In genomic region chr4:109263721-109264120, GRCh38 we compare ENCODE assay signal across 17 cellular contexts. TPM values are rescaled to one million over a fixed set of nuclear protein-coding genes. Genes with fewer than 3 reads are reported as not detected.
DNase-seq lines count a peak whose midpoint lies in the region; ATAC-seq and TF ChIP-seq lines count a peak whose summit lies in the region.
"Had no signal": no experiment of that assay in that cellular context is flagged by ENCODE, and none has a peak within 500 bp of the region (broad histone marks: within the 10 kb centered on the region; RNA-seq: fewer than 3 reads in every experiment).

No MANE protein-coding gene starts in this region.

- H2AFZ ChIP-seq in trophoblast cell (ENCODE audit: insufficient read depth, low read length, poor library complexity) = no peak overlapping the region
- H2AFZ ChIP-seq: GM23248 had no signal

- no peak overlapping the region for H2BK12ac ChIP-seq in trophoblast cell (ENCODE audit: low read length)

- no peak overlapping the region for H3K14ac ChIP-seq in trophoblast cell (ENCODE audit: low read length)

- no peak overlapping the region for H3K4me3 ChIP-seq in stomach
- H3K4me3 ChIP-seq in trophoblast cell (ENCODE audit: low read depth, low read length) = no peak overlapping the region
- H3K4me3 ChIP-seq: A549, GM23248, HAP-1 had no signal

- no peaks in the 10 kb centered on the region for H3K9me3 Mint-ChIP-seq in nephron
- H3K9me3 Mint-ChIP-seq: CD4-positive, alpha-beta T cell had no signal

- no peak overlapping the region for H3K23ac ChIP-seq in trophoblast cell (ENCODE audit: low read length)

- no peak for TF ChIP-seq EP300 in stomach (IDR thresholded peaks at IDR 0.05)

- no peaks in the 10 kb centered on the region for H3K36me3 Mint-ChIP-seq in nephron (ENCODE audit: low read depth)

- H3K4me1 ChIP-seq in stomach (no peaks in the 10 kb centered on the region), trophoblast cell (ENCODE audit: control insufficient read depth in 1 of 2, insufficient read depth in 2 of 2, low read length in 2 of 2) (no peaks in the 10 kb centered on the region)
- H3K4me1 ChIP-seq: A549, Caco-2, HAP-1 had no signal

- no peak overlapping the region for H3K4me3 Mint-ChIP-seq in nephron
- H3K4me3 Mint-ChIP-seq: CD4-positive, alpha-beta T cell had no signal

- ATAC-seq in HG02571 (IDR thresholded peaks at IDR 0.05; ENCODE audit: unreplicated experiment) = no peak
- ATAC-seq in HG03108 (IDR thresholded peaks at IDR 0.05; ENCODE audit: unreplicated experiment) = no peak
- ATAC-seq: A549 had no signal

- H3K27me3 Mint-ChIP-seq in nephron (ENCODE audit: low read depth) = peaks cover 3% of the 10 kb centered on the region

- 65 to 84% (median 75%) methylated on average over 4 of the region's 4 CpGs for WGBS in stomach, 5 donors
- no CpG with 5 or more reads among the region's 4 CpGs for WGBS in trophoblast cell (ENCODE audit: extremely low coverage, insufficient coverage, insufficient read length)

- no peak overlapping the region for H4K8ac ChIP-seq in trophoblast cell (ENCODE audit: low read depth, low read length)

- no peak for TF ChIP-seq POLR2A in stomach (IDR thresholded peaks at IDR 0.05)

- H3K79me1 ChIP-seq in trophoblast cell (ENCODE audit: low read length) = no peaks in the 10 kb centered on the region

- no peak overlapping the region for H2BK5ac ChIP-seq in trophoblast cell (ENCODE audit: low read depth, low read length, poor library complexity)

- no peak overlapping the region for H3K27ac ChIP-seq in stomach
- H3K27ac ChIP-seq in trophoblast cell (ENCODE audit: low read depth, low read length) = no peak overlapping the region
- H3K27ac ChIP-seq: 22Rv1, A549, C4-2B, GM23248 had no signal

- H3K4ac ChIP-seq in trophoblast cell (ENCODE audit: low read depth, low read length) = no peak overlapping the region

- H4K12ac ChIP-seq in trophoblast cell (ENCODE audit: low read depth, low read length) = no peak overlapping the region

- H3K18ac ChIP-seq in trophoblast cell (ENCODE audit: low read length) = no peak overlapping the region

- in situ Hi-C loops in SK-MEL-5 (cut with HindIII; ENCODE audit: low pct_unique_long_range_greater_than_20kb, low sequenced_read_pairs) = no loop called here

- no peak overlapping the region for H2BK120ac ChIP-seq in trophoblast cell (ENCODE audit: insufficient read depth, low read length, poor library complexity)

- H3K79me2 ChIP-seq in trophoblast cell (ENCODE audit: control insufficient read depth, insufficient read depth, low read length, poor library complexity) = no peaks in the 10 kb centered on the region

- H2AK5ac ChIP-seq in trophoblast cell (ENCODE audit: low read length) = no peak overlapping the region

- peaks cover 26% of the 10 kb centered on the region for H3K4me1 Mint-ChIP-seq in nephron

- peak overlapping the region in 2 of 3 experiments; percentile 19 to 37 for H3K27ac Mint-ChIP-seq in nephron
- H3K27ac Mint-ChIP-seq: CD4-positive, alpha-beta T cell had no signal

- intact Hi-C loops in stomach (cut with DNase I; ENCODE audit: low total_unique reads) = no loop called here

- H3K27me3 ChIP-seq in stomach (no peaks in the 10 kb centered on the region), trophoblast cell (ENCODE audit: insufficient read depth, low read length) (no peaks in the 10 kb centered on the region)

- no peak overlapping the region for H3K4me2 ChIP-seq in trophoblast cell (ENCODE audit: low read length)
- H3K4me2 ChIP-seq: A549 had no signal

- peak; percentile 55 for DNase-seq in SK-MEL-5 (ENCODE audit: low read depth, low spot score)
- peak; percentile 5 for DNase-seq in globus pallidus (ENCODE audit: low spot score)
- DNase-seq in pons (ENCODE audit: low spot score) = peak; percentile 51
- no peak for DNase-seq in stomach
- no peak for DNase-seq in trophoblast cell
- DNase-seq: AML-193; Caco-2; CD4-positive, alpha-beta T cell; GM23248 had no signal

- no peak for TF ChIP-seq CTCF in nephron (IDR thresholded peaks at IDR 0.05; ENCODE audit: unreplicated experiment in 3 of 3)
- no peak for TF ChIP-seq CTCF in stomach (IDR thresholded peaks at IDR 0.05)

- H3K9me3 ChIP-seq in stomach (no peaks in the 10 kb centered on the region), trophoblast cell (ENCODE audit: insufficient read depth, low read depth, low read length) (no peaks in the 10 kb centered on the region)
- H3K9me3 ChIP-seq: A549, Caco-2, HAP-1 had no signal

- no peaks in the 10 kb centered on the region for H3K36me3 ChIP-seq in stomach
- no peaks in the 10 kb centered on the region for H3K36me3 ChIP-seq in trophoblast cell (ENCODE audit: control insufficient read depth in 1 of 2, insufficient read depth in 2 of 2, low read length in 2 of 2)
- H3K36me3 ChIP-seq: HAP-1 had no signal

- no peak overlapping the region for H4K91ac ChIP-seq in trophoblast cell (ENCODE audit: low read depth, low read length)

- no peak overlapping the region for H3K9ac ChIP-seq in trophoblast cell (ENCODE audit: low read length)
- H3K9ac ChIP-seq: GM23248 had no signal

RNA-seq across cellular contexts. Expression of gene COL25A1, which starts 38.7 kb away (rescaled TPM):
- 7.5 and 10.4 TPM in 2 replicates for total RNA-seq in SK-MEL-5 (2014; rRNA removed; shearing (Covaris generic))
- polyA plus RNA-seq in SK-MEL-5 (2015; cell fraction: cytosol; rRNA removed) = 2.9 and 20.0 TPM in 2 replicates
- polyA plus RNA-seq in SK-MEL-5 (2015; cell fraction: nucleus; rRNA removed) = 26.3 and 30.5 TPM in 2 replicates
- 1 to 10 TPM in 2 of 5 donors, not detected in 3; 1.5 to 4.1 TPM for total RNA-seq in stomach
- under 1 TPM in 1 of 3 donors, not detected in 2; 0.10 TPM for polyA plus RNA-seq in stomach
- polyA plus RNA-seq in trophoblast cell (2013) = 2.1 and 2.2 TPM in 2 replicates
- total RNA-seq: Caco-2, GM23248 had no signal
- polyA plus RNA-seq: A549, BJ had no signal

Comparison
In these comparisons a context has a peak if more than half of its experiments do, and no peak if none do; other contexts are left out.
1. DNase-seq: peak in SK-MEL-5 (single experiment), globus pallidus (single experiment) and pons (single experiment); none in stomach (single experiment) and trophoblast cell (0 of 2).